ENCODE assay signal across 31 cellular contexts in genomic region chr11:19307498-19307897, GRCh38.
"Had no signal": no experiment of that assay in that cellular context is flagged by ENCODE, and none has a peak within 500 bp of the region (broad histone marks: within the 10 kb centered on the region; RNA-seq: fewer than 3 reads in every experiment).

No MANE protein-coding gene starts in this region.

- H3K9me3 ChIP-seq: ascending aorta, body of pancreas, SJSA1 had no signal

- H3K4me1 Mint-ChIP-seq: activated naive CD8-positive, alpha-beta T cell treated with anti-CD3 and anti-CD28 coated beads, Interleukin-2, amount 50 U/mL, for 24 hours had no signal

- H3K27ac Mint-ChIP-seq: activated CD8-positive, alpha-beta T cell treated with anti-CD3 and anti-CD28 coated beads, Interleukin-2, amount 10 ng/mL, durations not matched to agents 7 days and 5 days; activated naive CD4-positive, alpha-beta T cell treated with anti-CD3 and anti-CD28 coated beads, Interleukin-2, amount 50 U/mL, for 72 hours; activated naive CD8-positive, alpha-beta T cell treated with anti-CD3 and anti-CD28 coated beads, Interleukin-2, amount 50 U/mL, for 24 hours; activated T-helper 1 cell treated with anti-CD3 and anti-CD28 coated beads, Interleukin-12 subunit alpha, Interleukin-12 subunit beta, Interleukin-2, Interleukin-4 antibody, amounts not matched to agents 30 ng/mL and 10 ng/mL and 1 ng/mL, durations not matched to agents 14 hours and 24 hours and 36 hours had no signal

- H3K36me3 ChIP-seq: ascending aorta, SJSA1 had no signal

- H3K36me3 Mint-ChIP-seq: activated naive CD4-positive, alpha-beta T cell treated with anti-CD3 and anti-CD28 coated beads, Interleukin-2, amount 50 U/mL, for 72 hours had no signal

- H3K4me3 ChIP-seq: ascending aorta, body of pancreas, SJSA1 had no signal

- H3K27ac ChIP-seq: ascending aorta, body of pancreas, SJSA1 had no signal

- DNase-seq: activated CD4-positive, alpha-beta T cell treated with anti-CD3 and anti-CD28 coated beads for 48 hours; activated CD4-positive, alpha-beta T cell treated with anti-CD3 and anti-CD28 coated beads, Interleukin-2, amount 50 U/mL, for 4 hours; activated CD4-positive, CD25-positive, alpha-beta regulatory T cell treated with anti-CD3 and anti-CD28 coated beads, Interleukin-2, amount 50 U/mL, for 72 hours; activated CD8-positive, alpha-beta memory T cell treated with anti-CD3 and anti-CD28 coated beads, Interleukin-2, amount 50 U/mL, for 48 hours; activated CD8-positive, alpha-beta T cell treated with anti-CD3 and anti-CD28 coated beads, Interleukin-2, amount 10 ng/mL, durations not matched to agents 7 days and 5 days; activated effector memory CD4-positive, alpha-beta T cell treated with Interleukin-2 at 50 U/mL for 16 hours; activated naive CD4-positive, alpha-beta T cell; activated naive CD8-positive, alpha-beta T cell treated with anti-CD3 and anti-CD28 coated beads, Interleukin-2, amount 50 U/mL, for 24 hours; activated T-cell treated with anti-CD3 and anti-CD28 coated beads, Interleukin-2, amount 50 U/mL, for 1 hour; amniotic stem cell; body of pancreas; Karpas-422; MM.1S; NCI-H1105; NCI-H1436; NCI-H1694 treated with DMSO at 0.1 percent for 48 hours; NCI-H2029 treated with DMSO at 0.1 percent for 48 hours; NCI-H446; NCI-H774; NK-92 treated with Interleukin-12 subunit alpha and Interleukin-12 subunit beta, amount 100 ng/mL, for 24 hours; OCI-M1; RPMI8226; SW 1271 had no signal

- H3K4me3 Mint-ChIP-seq: activated CD8-positive, alpha-beta T cell treated with anti-CD3 and anti-CD28 coated beads, Interleukin-2, amount 10 ng/mL, durations not matched to agents 7 days and 5 days; activated naive CD8-positive, alpha-beta T cell treated with anti-CD3 and anti-CD28 coated beads, Interleukin-2, amount 50 U/mL, for 24 hours; activated T-helper 1 cell treated with anti-CD3 and anti-CD28 coated beads, Interleukin-12 subunit alpha, Interleukin-12 subunit beta, Interleukin-2, Interleukin-4 antibody, amounts not matched to agents 30 ng/mL and 10 ng/mL and 1 ng/mL, durations not matched to agents 14 hours and 24 hours and 36 hours; central memory CD8-positive, alpha-beta T cell had no signal

- H3K9me3 Mint-ChIP-seq: activated naive CD4-positive, alpha-beta T cell treated with anti-CD3 and anti-CD28 coated beads, Interleukin-2, amount 50 U/mL, for 72 hours; activated naive CD8-positive, alpha-beta T cell treated with anti-CD3 and anti-CD28 coated beads, Interleukin-2, amount 50 U/mL, for 24 hours; activated T-helper 1 cell treated with anti-CD3 and anti-CD28 coated beads, Interleukin-12 subunit alpha, Interleukin-12 subunit beta, Interleukin-2, Interleukin-4 antibody, amounts not matched to agents 30 ng/mL and 10 ng/mL and 1 ng/mL, durations not matched to agents 14 hours and 24 hours and 36 hours; central memory CD8-positive, alpha-beta T cell had no signal

- ATAC-seq: activated CD8-positive, alpha-beta T cell treated with anti-CD3 and anti-CD28 coated beads, Interleukin-2, amount 10 ng/mL, durations not matched to agents 7 days and 5 days; activated naive CD4-positive, alpha-beta T cell treated with anti-CD3 and anti-CD28 coated beads, Interleukin-2, amount 50 U/mL, for 72 hours; activated naive CD8-positive, alpha-beta T cell treated with anti-CD3 and anti-CD28 coated beads, Interleukin-2, amount 50 U/mL, for 24 hours; body of pancreas; Panc1; Right ventricle myocardium inferior; SK-N-SH treated with all-trans-retinoic acid at 6 μM for 48 hours had no signal

- H3K4me1 ChIP-seq: ascending aorta, body of pancreas, SJSA1 had no signal

- H3K27me3 ChIP-seq: ascending aorta, body of pancreas had no signal
